Comparison of ENCODE assay signal across 12 cellular contexts in the genomic region with DNA sequence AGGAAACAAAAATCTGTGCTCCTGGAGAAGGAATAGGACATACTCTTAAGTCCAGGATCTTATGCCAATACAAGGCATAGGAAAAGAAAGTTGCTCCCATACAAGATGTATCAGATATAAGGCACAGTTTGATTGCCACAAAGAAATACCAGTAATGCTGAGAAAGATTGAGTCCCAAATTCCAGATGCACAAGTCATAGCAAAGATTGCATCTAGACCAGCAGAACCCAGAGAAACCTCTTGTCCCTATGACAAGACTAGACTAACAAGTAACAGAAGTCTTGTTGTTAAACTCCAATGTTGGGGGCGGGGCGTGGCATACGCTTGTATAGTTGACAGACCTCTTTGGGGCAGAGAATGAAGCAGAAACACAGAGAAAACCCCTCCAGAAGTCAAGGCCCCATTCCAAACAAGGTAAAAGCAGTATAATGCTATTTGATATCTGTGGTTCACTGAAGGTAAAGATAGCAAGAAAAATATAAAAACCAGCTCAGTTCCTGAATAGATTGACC.
"Had no signal": no experiment of that assay in that cellular context is flagged by ENCODE, and none has a peak within 500 bp of the region (broad histone marks: within the 10 kb centered on the region; RNA-seq: fewer than 3 reads in every experiment).

No MANE protein-coding gene starts in this region.

- H3K4me1 Mint-ChIP-seq: activated naive CD8-positive, alpha-beta T cell treated with anti-CD3 and anti-CD28 coated beads, Interleukin-2, amount 50 U/mL, for 24 hours; activated T-helper 17 cell treated with anti-CD3 and anti-CD28 coated beads, Interleukin-2, amount 50 U/mL, for 72 hours; T-cell had no signal

- H3K9me3 ChIP-seq: ascending aorta, colonic mucosa, right lobe of liver, suprapubic skin had no signal

- DNase-seq: activated naive CD4-positive, alpha-beta T cell treated with Interleukin-2 at 50 U/mL for 16 hours; activated naive CD8-positive, alpha-beta T cell treated with anti-CD3 and anti-CD28 coated beads, Interleukin-2, amount 50 U/mL, for 24 hours; colonic mucosa; head of caudate nucleus; right lobe of liver; stimulated activated naive CD8-positive, alpha-beta T cell treated with anti-CD3 and anti-CD28 coated beads, Interleukin-15, Interleukin-2, amounts not matched to agents 100 U/mL and 50 U/mL, for 24 hours; T-cell; T-helper 9 cell had no signal

- H3K4me3 ChIP-seq: ascending aorta, colonic mucosa, right lobe of liver, suprapubic skin had no signal

- H3K36me3 ChIP-seq: ascending aorta, colonic mucosa, right lobe of liver, suprapubic skin had no signal

- H3K27ac Mint-ChIP-seq: activated naive CD8-positive, alpha-beta T cell treated with anti-CD3 and anti-CD28 coated beads, Interleukin-2, amount 50 U/mL, for 24 hours; activated T-helper 17 cell treated with anti-CD3 and anti-CD28 coated beads, Interleukin-2, amount 50 U/mL, for 72 hours; T-cell; type B pancreatic cell had no signal

- H3K4me3 Mint-ChIP-seq: activated naive CD8-positive, alpha-beta T cell treated with anti-CD3 and anti-CD28 coated beads, Interleukin-2, amount 50 U/mL, for 24 hours; activated T-helper 17 cell treated with anti-CD3 and anti-CD28 coated beads, Interleukin-2, amount 50 U/mL, for 72 hours; T-cell; type B pancreatic cell had no signal

- H3K36me3 Mint-ChIP-seq: T-cell, type B pancreatic cell had no signal

- H3K4me1 ChIP-seq: ascending aorta, colonic mucosa, right lobe of liver, suprapubic skin had no signal

- H3K27me3 ChIP-seq: ascending aorta, colonic mucosa, right lobe of liver, suprapubic skin had no signal

- H3K27me3 Mint-ChIP-seq: activated naive CD8-positive, alpha-beta T cell treated with anti-CD3 and anti-CD28 coated beads, Interleukin-2, amount 50 U/mL, for 24 hours; activated T-helper 17 cell treated with anti-CD3 and anti-CD28 coated beads, Interleukin-2, amount 50 U/mL, for 72 hours; type B pancreatic cell had no signal

- H3K27ac ChIP-seq: ascending aorta, colonic mucosa, right lobe of liver, suprapubic skin had no signal

- H3K9me3 Mint-ChIP-seq: activated naive CD8-positive, alpha-beta T cell treated with anti-CD3 and anti-CD28 coated beads, Interleukin-2, amount 50 U/mL, for 24 hours; type B pancreatic cell had no signal
